In genomic region chr3:120022729-120023128, GRCh38 we compare ENCODE assay signal across 30 cellular contexts.
DNase-seq lines count a peak whose midpoint lies in the region; ATAC-seq, FAIRE-seq and TF ChIP-seq lines count a peak whose summit lies in the region.
"Had no signal": no experiment of that assay in that cellular context is flagged by ENCODE, and none has a peak within 500 bp of the region (broad histone marks: within the 10 kb centered on the region; RNA-seq: fewer than 3 reads in every experiment).

No MANE protein-coding gene starts in this region.

- intact Hi-C loops in psoas muscle (cut with DNase I) = no loop called here

- no peaks in the 10 kb centered on the region for H3K27me3 Mint-ChIP-seq in CD4-positive, CD25-positive, alpha-beta regulatory T cell
- no peaks in the 10 kb centered on the region for H3K27me3 Mint-ChIP-seq in nephron progenitor cell (ENCODE audit: low read depth, poor library complexity)
- H3K27me3 Mint-ChIP-seq: activated CD8-positive, alpha-beta memory T cell treated with anti-CD3 and anti-CD28 coated beads, Interleukin-2, amount 10 ng/mL, durations not matched to agents 7 days and 5 days; central memory CD8-positive, alpha-beta T cell; naive B cell; stimulated activated memory B cell treated with anti-CD40 and anti-IgM and Interleukin-4, amounts not matched to agents 10 μg/mL and 1 μg/mL and 100 μg/mL, for 72 hours had no signal

- H3K4me3 Mint-ChIP-seq in CD4-positive, CD25-positive, alpha-beta regulatory T cell = no peak overlapping the region
- H3K4me3 Mint-ChIP-seq in nephron progenitor cell = no peak overlapping the region
- H3K4me3 Mint-ChIP-seq: activated CD8-positive, alpha-beta memory T cell treated with anti-CD3 and anti-CD28 coated beads, Interleukin-2, amount 10 ng/mL, durations not matched to agents 7 days and 5 days; activated T-helper 1 cell treated with anti-CD3 and anti-CD28 coated beads, Interleukin-12 subunit alpha, Interleukin-12 subunit beta, Interleukin-2, Interleukin-4 antibody, amounts not matched to agents 30 ng/mL and 10 ng/mL and 1 ng/mL, durations not matched to agents 14 hours and 24 hours and 36 hours; central memory CD8-positive, alpha-beta T cell; stimulated activated memory B cell treated with anti-CD40 and anti-IgM and Interleukin-4, amounts not matched to agents 10 μg/mL and 1 μg/mL and 100 μg/mL, for 72 hours; T-helper 2 cell treated with Interferon-gamma antibody and Interleukin-4, amounts not matched to agents 5 μg/mL and 100 μg/mL, for 36 hours; WTC11 had no signal

- no peak for DNase-seq in CD4-positive, CD25-positive, alpha-beta regulatory T cell
- DNase-seq in HTR-8/SVneo (ENCODE audit: insufficient read length, low spot score) (peak; percentile 10), cardiac fibroblast (ENCODE audit: low read depth in 2 of 2) (peak; percentile 60 to 66), nephron progenitor cell (no peak), SHP77 (lab: John Stamatoyannopoulos, UW) (no peak), NCI-H2107 treated with DMSO at 0.1 percent for 48 hours (lab: John Stamatoyannopoulos, UW; ENCODE audit: unreplicated experiment) (no peak), psoas muscle (no peak)
- no peak for DNase-seq in effector CD8-positive, alpha-beta T cell (lab: John Stamatoyannopoulos, UW)
- DNase-seq: activated CD4-positive, alpha-beta T cell treated with anti-CD3 and anti-CD28 coated beads, Interleukin-2, amount 50 U/mL, for 1 hour; activated CD8-positive, alpha-beta memory T cell treated with anti-CD3 and anti-CD28 coated beads, Interleukin-2, amount 10 ng/mL, durations not matched to agents 7 days and 5 days; activated naive CD4-positive, alpha-beta T cell treated with anti-CD3 and anti-CD28 coated beads, Interleukin-2, amount 50 U/mL, for 16 hours; anterior cingulate cortex; foreskin fibroblast; GOT3; heart left ventricle; left colon; naive B cell; NCI-H1048; NCI-H1930; NCI-H345; NCI-H774; ovary; stimulated activated CD4-positive, alpha-beta T cell treated with anti-CD3 and anti-CD28 coated beads, Interleukin-4, amount 100 ng/mL, for 1 hour had no signal

- no peaks in the 10 kb centered on the region for H3K36me3 ChIP-seq in CD4-positive, CD25-positive, alpha-beta regulatory T cell (ENCODE audit: control insufficient read depth, insufficient read depth, low read length)
- H3K36me3 ChIP-seq in psoas muscle (ENCODE audit: insufficient read depth in 1 of 2, low read depth in 1 of 2) = no peaks in the 10 kb centered on the region
- H3K36me3 ChIP-seq: heart left ventricle, ovary had no signal

- no peaks in the 10 kb centered on the region for H3K9me3 ChIP-seq in CD4-positive, CD25-positive, alpha-beta regulatory T cell (ENCODE audit: control insufficient read depth in 2 of 2, low read length in 2 of 2)
- no peaks in the 10 kb centered on the region for H3K9me3 ChIP-seq in psoas muscle
- H3K9me3 ChIP-seq: heart left ventricle, ovary had no signal

- H3K4me1 Mint-ChIP-seq in CD4-positive, CD25-positive, alpha-beta regulatory T cell = peaks cover 31 to 83% (median 63%) of the 10 kb centered on the region in 4 donors
- H3K4me1 Mint-ChIP-seq in nephron progenitor cell = no peaks in the 10 kb centered on the region

- H3K27ac ChIP-seq in CD4-positive, CD25-positive, alpha-beta regulatory T cell (ENCODE audit: insufficient read depth, low read length, poor library complexity, severe bottlenecking) = no peak overlapping the region
- no peak overlapping the region for H3K27ac ChIP-seq in psoas muscle
- H3K27ac ChIP-seq: BLaER1 treated with 17β-estradiol and CSF1 and Interleukin-3, amounts not matched to agents 10 nM and 100 nM; heart left ventricle; ovary had no signal

- H3K36me3 Mint-ChIP-seq in CD4-positive, CD25-positive, alpha-beta regulatory T cell = peaks cover 10% of the 10 kb centered on the region
- peaks cover 67% of the 10 kb centered on the region for H3K36me3 Mint-ChIP-seq in nephron progenitor cell (ENCODE audit: low read depth)
- H3K36me3 Mint-ChIP-seq: WTC11 had no signal

- no peak for ATAC-seq in CD4-positive, CD25-positive, alpha-beta regulatory T cell (ENCODE audit: low read depth in 2 of 2)
- no peak for ATAC-seq in psoas muscle
- ATAC-seq: activated CD8-positive, alpha-beta memory T cell treated with anti-CD3 and anti-CD28 coated beads, Interleukin-2, amount 10 ng/mL, durations not matched to agents 7 days and 5 days; heart left ventricle; left colon; stimulated activated memory B cell treated with anti-CD40 and anti-IgM and Interleukin-4, amounts not matched to agents 10 μg/mL and 1 μg/mL and 100 μg/mL, for 72 hours; WTC11 had no signal

- H3K4me1 ChIP-seq in CD4-positive, CD25-positive, alpha-beta regulatory T cell (ENCODE audit: control insufficient read depth, insufficient read depth, low read length, poor library complexity, severe bottlenecking) = peaks cover 22% of the 10 kb centered on the region
- peaks cover 41% of the 10 kb centered on the region for H3K4me1 ChIP-seq in psoas muscle

- no peak for TF ChIP-seq CTCF in cardiac fibroblast (IDR thresholded peaks at IDR 0.05; ENCODE audit: low read depth, low read length)
- TF ChIP-seq CTCF in nephron progenitor cell (IDR thresholded peaks at IDR 0.05) = no peak
- no peak for TF ChIP-seq CTCF in psoas muscle (IDR thresholded peaks at IDR 0.05)

- H3K9me3 Mint-ChIP-seq in CD4-positive, CD25-positive, alpha-beta regulatory T cell = peaks cover 0 to 2% (median 0%) of the 10 kb centered on the region in 7 donors
- H3K9me3 Mint-ChIP-seq in nephron progenitor cell = peaks cover 27% of the 10 kb centered on the region
- H3K9me3 Mint-ChIP-seq: activated T-helper 1 cell treated with anti-CD3 and anti-CD28 coated beads, Interleukin-12 subunit alpha, Interleukin-12 subunit beta, Interleukin-2, Interleukin-4 antibody, amounts not matched to agents 30 ng/mL and 10 ng/mL and 1 ng/mL, durations not matched to agents 14 hours and 24 hours and 36 hours; central memory CD8-positive, alpha-beta T cell; naive B cell; stimulated activated memory B cell treated with anti-CD40 and anti-IgM and Interleukin-4, amounts not matched to agents 10 μg/mL and 1 μg/mL and 100 μg/mL, for 72 hours; T-helper 2 cell treated with Interferon-gamma antibody and Interleukin-4, amounts not matched to agents 5 μg/mL and 100 μg/mL, for 36 hours; WTC11 had no signal

- H3K27ac Mint-ChIP-seq in CD4-positive, CD25-positive, alpha-beta regulatory T cell = peak overlapping the region in 2 of 3 donors; percentile 21 to 62
- H3K27ac Mint-ChIP-seq in nephron progenitor cell = peak overlapping the region; percentile 69
- H3K27ac Mint-ChIP-seq: activated T-helper 1 cell treated with anti-CD3 and anti-CD28 coated beads, Interleukin-12 subunit alpha, Interleukin-12 subunit beta, Interleukin-2, Interleukin-4 antibody, amounts not matched to agents 30 ng/mL and 10 ng/mL and 1 ng/mL, durations not matched to agents 14 hours and 24 hours and 36 hours; stimulated activated memory B cell treated with anti-CD40 and anti-IgM and Interleukin-4, amounts not matched to agents 10 μg/mL and 1 μg/mL and 100 μg/mL, for 72 hours; T-helper 2 cell treated with Interferon-gamma antibody and Interleukin-4, amounts not matched to agents 5 μg/mL and 100 μg/mL, for 36 hours had no signal

- WGBS in psoas muscle, 3 donors = 92 to 97% (median 93%) methylated on average over 2 of the region's 2 CpGs

- FAIRE-seq in HTR-8/SVneo (lab: Jason Lieb, UNC) = peak; percentile 52
- FAIRE-seq: urothelium cell line had no signal

- no peaks in the 10 kb centered on the region for H3K27me3 ChIP-seq in CD4-positive, CD25-positive, alpha-beta regulatory T cell (ENCODE audit: control insufficient read depth, insufficient read depth, low read length)
- H3K27me3 ChIP-seq in psoas muscle (ENCODE audit: insufficient read depth in 3 of 3, low read length in 2 of 3) = no peaks in the 10 kb centered on the region
- H3K27me3 ChIP-seq: BLaER1 treated with 17β-estradiol and CSF1 and Interleukin-3, amounts not matched to agents 10 nM and 100 nM; heart left ventricle; ovary had no signal

- H3K4me3 ChIP-seq in CD4-positive, CD25-positive, alpha-beta regulatory T cell (ENCODE audit: low read depth, low read length) = no peak overlapping the region
- H3K4me3 ChIP-seq in cardiac fibroblast (replicated peaks in 1 of 2; ENCODE audit: low read depth in 2 of 2, low read length in 2 of 2) = no peak overlapping the region
- H3K4me3 ChIP-seq in psoas muscle = no peak overlapping the region
- H3K4me3 ChIP-seq: BLaER1 treated with 17β-estradiol and CSF1 and Interleukin-3, amounts not matched to agents 10 nM and 100 nM; heart left ventricle; ovary had no signal

Comparison
In these comparisons a context has a peak if more than half of its experiments do, and no peak if none do; other contexts are left out.
1. DNase-seq: peak in HTR-8/SVneo (single experiment) and cardiac fibroblast (2 of 2); none in CD4-positive, CD25-positive, alpha-beta regulatory T cell (0 of 3), nephron progenitor cell (single experiment), SHP77 (0 of 2), NCI-H2107 treated with DMSO at 0.1 percent for 48 hours (single experiment), psoas muscle (0 of 2) and effector CD8-positive, alpha-beta T cell (single experiment).